Comparison of ENCODE assay signal across 1 cellular context in the genomic region with DNA sequence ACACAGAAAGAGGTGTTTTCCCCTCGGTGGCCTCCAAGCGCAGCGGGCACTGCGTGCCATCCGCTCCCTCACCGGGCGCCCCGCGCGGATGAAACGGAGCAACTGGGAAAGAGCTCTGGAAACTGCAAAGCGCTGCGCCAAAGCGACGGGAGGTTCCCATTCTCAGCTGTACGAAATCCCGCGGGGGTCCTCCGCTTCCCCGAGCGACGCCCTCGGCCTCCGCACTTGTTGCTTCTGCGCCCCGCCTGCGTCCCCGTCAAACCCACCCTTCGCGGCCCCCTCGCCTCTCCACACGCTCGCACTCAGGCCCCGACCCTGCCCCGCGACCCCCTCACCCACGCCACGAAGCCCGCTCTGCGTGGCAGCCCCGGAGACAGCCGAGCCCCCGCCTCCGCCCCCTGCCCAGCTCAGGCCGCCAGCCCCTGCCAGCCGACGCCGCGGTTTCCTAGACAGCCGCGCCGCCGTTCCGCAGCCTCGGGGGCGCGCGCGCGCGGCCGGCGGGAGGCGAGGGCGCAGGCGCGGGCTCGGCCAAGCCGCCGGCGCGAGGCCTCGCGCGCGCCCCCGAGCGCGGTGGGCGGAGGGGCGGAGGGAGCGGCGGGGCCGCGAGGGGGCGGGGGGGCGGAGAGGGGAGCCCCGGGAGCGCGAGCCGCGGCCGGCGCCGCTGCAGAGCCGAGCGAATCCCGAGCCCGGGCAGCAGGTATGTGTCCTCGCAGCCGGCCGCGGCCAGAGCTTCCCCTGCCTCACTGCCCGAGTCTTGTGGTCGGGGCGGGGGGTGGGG.
TF ChIP-seq lines count a peak whose summit lies in the region.

A gene with protein sequence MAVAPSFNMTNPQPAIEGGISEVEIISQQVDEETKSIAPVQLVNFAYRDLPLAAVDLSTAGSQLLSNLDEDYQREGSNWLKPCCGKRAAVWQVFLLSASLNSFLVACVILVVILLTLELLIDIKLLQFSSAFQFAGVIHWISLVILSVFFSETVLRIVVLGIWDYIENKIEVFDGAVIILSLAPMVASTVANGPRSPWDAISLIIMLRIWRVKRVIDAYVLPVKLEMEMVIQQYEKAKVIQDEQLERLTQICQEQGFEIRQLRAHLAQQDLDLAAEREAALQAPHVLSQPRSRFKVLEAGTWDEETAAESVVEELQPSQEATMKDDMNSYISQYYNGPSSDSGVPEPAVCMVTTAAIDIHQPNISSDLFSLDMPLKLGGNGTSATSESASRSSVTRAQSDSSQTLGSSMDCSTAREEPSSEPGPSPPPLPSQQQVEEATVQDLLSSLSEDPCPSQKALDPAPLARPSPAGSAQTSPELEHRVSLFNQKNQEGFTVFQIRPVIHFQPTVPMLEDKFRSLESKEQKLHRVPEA (plus strand): TSS at position 666 of the 778 bp plus-strand sequence. CDS start 74,279 bp downstream, outside the sequence.

TF ChIP-seq in HEK293, 187 proteins besides CTCF, POLR2A, EP300 and RAD21 (continued from another document and continues in another):
- TF ChIP-seq, protein P1, sequence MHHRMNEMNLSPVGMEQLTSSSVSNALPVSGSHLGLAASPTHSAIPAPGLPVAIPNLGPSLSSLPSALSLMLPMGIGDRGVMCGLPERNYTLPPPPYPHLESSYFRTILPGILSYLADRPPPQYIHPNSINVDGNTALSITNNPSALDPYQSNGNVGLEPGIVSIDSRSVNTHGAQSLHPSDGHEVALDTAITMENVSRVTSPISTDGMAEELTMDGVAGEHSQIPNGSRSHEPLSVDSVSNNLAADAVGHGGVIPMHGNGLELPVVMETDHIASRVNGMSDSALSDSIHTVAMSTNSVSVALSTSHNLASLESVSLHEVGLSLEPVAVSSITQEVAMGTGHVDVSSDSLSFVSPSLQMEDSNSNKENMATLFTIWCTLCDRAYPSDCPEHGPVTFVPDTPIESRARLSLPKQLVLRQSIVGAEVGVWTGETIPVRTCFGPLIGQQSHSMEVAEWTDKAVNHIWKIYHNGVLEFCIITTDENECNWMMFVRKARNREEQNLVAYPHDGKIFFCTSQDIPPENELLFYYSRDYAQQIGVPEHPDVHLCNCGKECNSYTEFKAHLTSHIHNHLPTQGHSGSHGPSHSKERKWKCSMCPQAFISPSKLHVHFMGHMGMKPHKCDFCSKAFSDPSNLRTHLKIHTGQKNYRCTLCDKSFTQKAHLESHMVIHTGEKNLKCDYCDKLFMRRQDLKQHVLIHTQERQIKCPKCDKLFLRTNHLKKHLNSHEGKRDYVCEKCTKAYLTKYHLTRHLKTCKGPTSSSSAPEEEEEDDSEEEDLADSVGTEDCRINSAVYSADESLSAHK (tag by site-specific recombination; IDR thresholded peaks at IDR 0.05) = no peak; the same call in 1 of the 2 replicates
- no peak for TF ChIP-seq ZNF157 (tag by site-specific recombination; IDR thresholded peaks at IDR 0.05)
- TF ChIP-seq ZNF391 (tag by site-specific recombination; IDR thresholded peaks at IDR 0.05; ENCODE audit: borderline replicate concordance, low read depth) = no peak
- TF ChIP-seq ZNF837 (tag by site-specific recombination; IDR thresholded peaks at IDR 0.05) = no peak
- peak; percentile 82; the same call in 1 of the 2 replicates for TF ChIP-seq ZFP37 (tag by site-specific recombination; IDR thresholded peaks at IDR 0.05)
- TF ChIP-seq, protein P2, sequence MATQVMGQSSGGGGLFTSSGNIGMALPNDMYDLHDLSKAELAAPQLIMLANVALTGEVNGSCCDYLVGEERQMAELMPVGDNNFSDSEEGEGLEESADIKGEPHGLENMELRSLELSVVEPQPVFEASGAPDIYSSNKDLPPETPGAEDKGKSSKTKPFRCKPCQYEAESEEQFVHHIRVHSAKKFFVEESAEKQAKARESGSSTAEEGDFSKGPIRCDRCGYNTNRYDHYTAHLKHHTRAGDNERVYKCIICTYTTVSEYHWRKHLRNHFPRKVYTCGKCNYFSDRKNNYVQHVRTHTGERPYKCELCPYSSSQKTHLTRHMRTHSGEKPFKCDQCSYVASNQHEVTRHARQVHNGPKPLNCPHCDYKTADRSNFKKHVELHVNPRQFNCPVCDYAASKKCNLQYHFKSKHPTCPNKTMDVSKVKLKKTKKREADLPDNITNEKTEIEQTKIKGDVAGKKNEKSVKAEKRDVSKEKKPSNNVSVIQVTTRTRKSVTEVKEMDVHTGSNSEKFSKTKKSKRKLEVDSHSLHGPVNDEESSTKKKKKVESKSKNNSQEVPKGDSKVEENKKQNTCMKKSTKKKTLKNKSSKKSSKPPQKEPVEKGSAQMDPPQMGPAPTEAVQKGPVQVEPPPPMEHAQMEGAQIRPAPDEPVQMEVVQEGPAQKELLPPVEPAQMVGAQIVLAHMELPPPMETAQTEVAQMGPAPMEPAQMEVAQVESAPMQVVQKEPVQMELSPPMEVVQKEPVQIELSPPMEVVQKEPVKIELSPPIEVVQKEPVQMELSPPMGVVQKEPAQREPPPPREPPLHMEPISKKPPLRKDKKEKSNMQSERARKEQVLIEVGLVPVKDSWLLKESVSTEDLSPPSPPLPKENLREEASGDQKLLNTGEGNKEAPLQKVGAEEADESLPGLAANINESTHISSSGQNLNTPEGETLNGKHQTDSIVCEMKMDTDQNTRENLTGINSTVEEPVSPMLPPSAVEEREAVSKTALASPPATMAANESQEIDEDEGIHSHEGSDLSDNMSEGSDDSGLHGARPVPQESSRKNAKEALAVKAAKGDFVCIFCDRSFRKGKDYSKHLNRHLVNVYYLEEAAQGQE (tag by site-specific recombination; IDR thresholded peaks at IDR 0.05) = no peak
- TF ChIP-seq SP3 (tag by site-specific recombination; IDR thresholded peaks at IDR 0.05) = 0 out of 2 replicates have a peak, but pooled peaks have one; percentile 6
- TF ChIP-seq ZBTB1 (tag by site-specific recombination; IDR thresholded peaks at IDR 0.05) = no peak
- peak; percentile 66; the same call in 1 of the 2 replicates for TF ChIP-seq ZFP69B (tag by site-specific recombination; IDR thresholded peaks at IDR 0.05)
- TF ChIP-seq ZNF366 (tag by site-specific recombination; conservative IDR thresholded peaks at IDR 0.05) = no peak
- TF ChIP-seq ZSCAN30 (tag by site-specific recombination; IDR thresholded peaks at IDR 0.05) = no peak
- no peak for TF ChIP-seq ZNF37A (tag by site-specific recombination; IDR thresholded peaks at IDR 0.05)
- TF ChIP-seq SP7 (tag by site-specific recombination; IDR thresholded peaks at IDR 0.05) = peak; percentile 41
- no peak for TF ChIP-seq ZNF184 (tag by site-specific recombination; IDR thresholded peaks at IDR 0.05)
- TF ChIP-seq ZNF174 (tag by site-specific recombination; IDR thresholded peaks at IDR 0.05) = no peak
- TF ChIP-seq ZBTB20 (tag by site-specific recombination; IDR thresholded peaks at IDR 0.05) = 0 out of 2 replicates have a peak, but pooled peaks have one; percentile 31
- TF ChIP-seq, protein P3, sequence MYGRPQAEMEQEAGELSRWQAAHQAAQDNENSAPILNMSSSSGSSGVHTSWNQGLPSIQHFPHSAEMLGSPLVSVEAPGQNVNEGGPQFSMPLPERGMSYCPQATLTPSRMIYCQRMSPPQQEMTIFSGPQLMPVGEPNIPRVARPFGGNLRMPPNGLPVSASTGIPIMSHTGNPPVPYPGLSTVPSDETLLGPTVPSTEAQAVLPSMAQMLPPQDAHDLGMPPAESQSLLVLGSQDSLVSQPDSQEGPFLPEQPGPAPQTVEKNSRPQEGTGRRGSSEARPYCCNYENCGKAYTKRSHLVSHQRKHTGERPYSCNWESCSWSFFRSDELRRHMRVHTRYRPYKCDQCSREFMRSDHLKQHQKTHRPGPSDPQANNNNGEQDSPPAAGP (tag by site-specific recombination; IDR thresholded peaks at IDR 0.05) = peak; percentile 34; the same call in 1 of the 2 replicates
- TF ChIP-seq, protein P4, sequence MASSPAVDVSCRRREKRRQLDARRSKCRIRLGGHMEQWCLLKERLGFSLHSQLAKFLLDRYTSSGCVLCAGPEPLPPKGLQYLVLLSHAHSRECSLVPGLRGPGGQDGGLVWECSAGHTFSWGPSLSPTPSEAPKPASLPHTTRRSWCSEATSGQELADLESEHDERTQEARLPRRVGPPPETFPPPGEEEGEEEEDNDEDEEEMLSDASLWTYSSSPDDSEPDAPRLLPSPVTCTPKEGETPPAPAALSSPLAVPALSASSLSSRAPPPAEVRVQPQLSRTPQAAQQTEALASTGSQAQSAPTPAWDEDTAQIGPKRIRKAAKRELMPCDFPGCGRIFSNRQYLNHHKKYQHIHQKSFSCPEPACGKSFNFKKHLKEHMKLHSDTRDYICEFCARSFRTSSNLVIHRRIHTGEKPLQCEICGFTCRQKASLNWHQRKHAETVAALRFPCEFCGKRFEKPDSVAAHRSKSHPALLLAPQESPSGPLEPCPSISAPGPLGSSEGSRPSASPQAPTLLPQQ (tag by site-specific recombination; IDR thresholded peaks at IDR 0.05) = peak; percentile 18; the same call in 1 of the 2 replicates
- no peak for TF ChIP-seq ZNF747 (tag by site-specific recombination; IDR thresholded peaks at IDR 0.05)
- TF ChIP-seq ZNF76 (tag by site-specific recombination; IDR thresholded peaks at IDR 0.05; ENCODE audit: borderline replicate concordance, low read depth) = peak; percentile 23; the same call in 1 of the 2 replicates
- TF ChIP-seq ZNF785 (tag by site-specific recombination; IDR thresholded peaks at IDR 0.05) = no peak
- TF ChIP-seq ZNF146 (tag by site-specific recombination; IDR thresholded peaks at IDR 0.05) = no peak
- TF ChIP-seq ZNF514 (tag by site-specific recombination; IDR thresholded peaks at IDR 0.05) = no peak
- TF ChIP-seq, protein P5, sequence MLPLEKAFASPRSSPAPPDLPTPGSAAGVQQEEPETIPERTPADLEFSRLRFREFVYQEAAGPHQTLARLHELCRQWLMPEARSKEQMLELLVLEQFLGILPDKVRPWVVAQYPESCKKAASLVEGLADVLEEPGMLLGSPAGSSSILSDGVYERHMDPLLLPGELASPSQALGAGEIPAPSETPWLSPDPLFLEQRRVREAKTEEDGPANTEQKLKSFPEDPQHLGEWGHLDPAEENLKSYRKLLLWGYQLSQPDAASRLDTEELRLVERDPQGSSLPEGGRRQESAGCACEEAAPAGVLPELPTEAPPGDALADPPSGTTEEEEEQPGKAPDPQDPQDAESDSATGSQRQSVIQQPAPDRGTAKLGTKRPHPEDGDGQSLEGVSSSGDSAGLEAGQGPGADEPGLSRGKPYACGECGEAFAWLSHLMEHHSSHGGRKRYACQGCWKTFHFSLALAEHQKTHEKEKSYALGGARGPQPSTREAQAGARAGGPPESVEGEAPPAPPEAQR (tag by site-specific recombination; IDR thresholded peaks at IDR 0.05) = no peak
- no peak for TF ChIP-seq KLF7 (tag by site-specific recombination; IDR thresholded peaks at IDR 0.05; ENCODE audit: borderline replicate concordance)
- TF ChIP-seq ZEB2 (tag by site-specific recombination; IDR thresholded peaks at IDR 0.05) = peak; percentile 69; the same call in 1 of the 2 replicates
- 0 out of 2 replicates have a peak, but pooled peaks have one; percentile 20 for TF ChIP-seq ZNF24 (tag by site-specific recombination; IDR thresholded peaks at IDR 0.05)
- no peak for TF ChIP-seq ZNF658 (tag by site-specific recombination; IDR thresholded peaks at IDR 0.05)
- TF ChIP-seq, protein P6, sequence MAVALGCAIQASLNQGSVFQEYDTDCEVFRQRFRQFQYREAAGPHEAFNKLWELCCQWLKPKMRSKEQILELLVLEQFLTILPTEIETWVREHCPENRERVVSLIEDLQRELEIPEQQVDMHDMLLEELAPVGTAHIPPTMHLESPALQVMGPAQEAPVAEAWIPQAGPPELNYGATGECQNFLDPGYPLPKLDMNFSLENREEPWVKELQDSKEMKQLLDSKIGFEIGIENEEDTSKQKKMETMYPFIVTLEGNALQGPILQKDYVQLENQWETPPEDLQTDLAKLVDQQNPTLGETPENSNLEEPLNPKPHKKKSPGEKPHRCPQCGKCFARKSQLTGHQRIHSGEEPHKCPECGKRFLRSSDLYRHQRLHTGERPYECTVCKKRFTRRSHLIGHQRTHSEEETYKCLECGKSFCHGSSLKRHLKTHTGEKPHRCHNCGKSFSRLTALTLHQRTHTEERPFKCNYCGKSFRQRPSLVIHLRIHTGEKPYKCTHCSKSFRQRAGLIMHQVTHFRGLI (tag by site-specific recombination; IDR thresholded peaks at IDR 0.05) = no peak
- TF ChIP-seq SCRT2 (tag by site-specific recombination; IDR thresholded peaks at IDR 0.05) = peak; percentile 100
- no peak for TF ChIP-seq ZNF843 (tag by site-specific recombination; IDR thresholded peaks at IDR 0.05)
- TF ChIP-seq, protein P7, sequence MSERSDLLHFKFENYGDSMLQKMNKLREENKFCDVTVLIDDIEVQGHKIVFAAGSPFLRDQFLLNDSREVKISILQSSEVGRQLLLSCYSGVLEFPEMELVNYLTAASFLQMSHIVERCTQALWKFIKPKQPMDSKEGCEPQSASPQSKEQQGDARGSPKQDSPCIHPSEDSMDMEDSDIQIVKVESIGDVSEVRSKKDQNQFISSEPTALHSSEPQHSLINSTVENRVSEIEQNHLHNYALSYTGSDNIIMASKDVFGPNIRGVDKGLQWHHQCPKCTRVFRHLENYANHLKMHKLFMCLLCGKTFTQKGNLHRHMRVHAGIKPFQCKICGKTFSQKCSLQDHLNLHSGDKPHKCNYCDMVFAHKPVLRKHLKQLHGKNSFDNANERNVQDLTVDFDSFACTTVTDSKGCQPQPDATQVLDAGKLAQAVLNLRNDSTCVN (tag by site-specific recombination; optimal IDR thresholded peaks at IDR 0.05) = peak; percentile 76
- TF ChIP-seq ZNF341 (tag by site-specific recombination; IDR thresholded peaks at IDR 0.05; ENCODE audit: low read depth) = peak; percentile 67
- peak; percentile 96 for TF ChIP-seq SCRT1 (tag by site-specific recombination; IDR thresholded peaks at IDR 0.05; ENCODE audit: borderline replicate concordance)
- TF ChIP-seq ZNF19 (tag by site-specific recombination; IDR thresholded peaks at IDR 0.05; ENCODE audit: low read depth) = no peak
- TF ChIP-seq ZNF132 (tag by site-specific recombination; IDR thresholded peaks at IDR 0.05; ENCODE audit: borderline replicate concordance) = no peak
- no peak for TF ChIP-seq SETDB1 (IDR thresholded peaks at IDR 0.05; ENCODE audit: insufficient read length, low read length)
- TF ChIP-seq KLF1 (tag by site-specific recombination; IDR thresholded peaks at IDR 0.05) = peak; percentile 30
- TF ChIP-seq MZF1 (tag by site-specific recombination; IDR thresholded peaks at IDR 0.05; ENCODE audit: borderline replicate concordance) = no peak
- no peak for TF ChIP-seq ZNF274 (IDR thresholded peaks at IDR 0.05; ENCODE audit: low read length)
- no peak for TF ChIP-seq ZNF274 (tag by site-specific recombination; IDR thresholded peaks at IDR 0.05; ENCODE audit: borderline replicate concordance)
- peak; percentile 89 for TF ChIP-seq ZNF335 (tag by site-specific recombination; conservative IDR thresholded peaks at IDR 0.05)
- TF ChIP-seq YY1 (tag by site-specific recombination; IDR thresholded peaks at IDR 0.05) = no peak; the same call in 1 of the 2 replicates
- no peak for TF ChIP-seq ZNF350 (tag by site-specific recombination; IDR thresholded peaks at IDR 0.05)
- no peak for TF ChIP-seq ZNF133 (tag by site-specific recombination; IDR thresholded peaks at IDR 0.05)
- TF ChIP-seq, protein P8, sequence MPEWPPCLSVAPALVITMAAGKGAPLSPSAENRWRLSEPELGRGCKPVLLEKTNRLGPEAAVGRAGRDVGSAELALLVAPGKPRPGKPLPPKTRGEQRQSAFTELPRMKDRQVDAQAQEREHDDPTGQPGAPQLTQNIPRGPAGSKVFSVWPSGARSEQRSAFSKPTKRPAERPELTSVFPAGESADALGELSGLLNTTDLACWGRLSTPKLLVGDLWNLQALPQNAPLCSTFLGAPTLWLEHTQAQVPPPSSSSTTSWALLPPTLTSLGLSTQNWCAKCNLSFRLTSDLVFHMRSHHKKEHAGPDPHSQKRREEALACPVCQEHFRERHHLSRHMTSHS (tag by site-specific recombination; IDR thresholded peaks at IDR 0.05) = no peak
- TF ChIP-seq BCL11B (tag by site-specific recombination; IDR thresholded peaks at IDR 0.05; ENCODE audit: low read depth) = no peak
